In genomic region chr12:2641209-2641608, GRCh38 we compare ENCODE assay signal across 8 cellular contexts.
DNase-seq lines count a peak whose midpoint lies in the region; ATAC-seq and TF ChIP-seq lines count a peak whose summit lies in the region.

No MANE protein-coding gene starts in this region.

- TF ChIP-seq POLR2A in erythroblast (IDR thresholded peaks at IDR 0.05; ENCODE audit: low read length): no peak

- peak; percentile 6 for TF ChIP-seq CTCF in GM12865 (IDR thresholded peaks at IDR 0.05; ENCODE audit: insufficient read depth, low read depth, low read length, missing control alignments)

- peak; percentile 14 for DNase-seq in GM12865 (ENCODE audit: low read depth)
- DNase-seq in OCI-M1 (lab: John Stamatoyannopoulos, UW): peak; percentile 48
- peak; percentile 15 to 35 for DNase-seq in erythroblast (lab: John Stamatoyannopoulos, UW)
- peak; percentile 64 for DNase-seq in pulmonary artery endothelial cell (ENCODE audit: low read depth, low spot score)
- no peak for DNase-seq in NCI-H2227 (lab: John Stamatoyannopoulos, UW; ENCODE audit: unreplicated experiment)
- DNase-seq in NCI-H146 (lab: John Stamatoyannopoulos, UW): no peak
- no peak for DNase-seq in OCI-M2 (lab: John Stamatoyannopoulos, UW; ENCODE audit: unreplicated experiment)

- no peak for ATAC-seq in esophagus mucosa

- H3K4me3 ChIP-seq in GM12865 (ENCODE audit: low read depth, low read length): no peak overlapping the region

Comparison
In these comparisons a context has a peak if more than half of its experiments do, and no peak if none do; other contexts are left out.
1. DNase-seq: peak in GM12865 (single experiment), OCI-M1 (single experiment), erythroblast (2 of 2) and pulmonary artery endothelial cell (single experiment); none in NCI-H2227 (single experiment), NCI-H146 (single experiment) and OCI-M2 (single experiment).